ENCODE assay signal across 10 cellular contexts in the genomic region with DNA sequence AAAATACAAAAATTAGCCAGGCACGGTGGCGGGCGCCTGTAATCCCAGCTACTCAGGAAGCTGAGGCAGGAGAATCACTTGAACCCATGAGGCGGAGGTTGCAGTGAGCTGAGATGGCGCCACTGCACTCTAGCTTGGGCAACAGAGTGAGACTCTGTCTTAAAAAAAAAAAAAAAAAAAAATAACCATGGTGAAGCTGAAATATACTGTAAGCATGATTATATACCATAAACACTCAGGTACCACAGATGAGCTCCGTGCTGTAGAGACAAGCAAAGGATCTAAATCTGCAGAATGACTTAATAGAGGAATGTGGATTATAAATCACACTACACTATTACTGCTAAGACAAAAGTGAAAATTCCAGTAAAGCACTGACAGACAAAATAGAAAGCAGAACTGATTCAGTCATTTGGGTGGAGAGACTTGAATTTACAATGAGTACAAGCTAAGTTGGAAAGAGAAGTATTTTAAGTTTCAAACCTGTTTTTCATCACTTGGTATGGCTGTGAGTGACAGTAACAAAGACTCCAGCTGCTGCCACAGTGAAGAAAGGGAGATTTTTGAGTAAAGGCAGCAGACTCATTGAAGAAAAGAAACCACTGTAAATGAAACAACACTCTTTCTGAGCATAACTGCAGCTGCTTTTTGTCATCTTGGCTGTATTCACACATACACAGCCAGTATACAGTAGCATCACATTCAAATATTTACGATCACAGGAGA.
DNase-seq lines count a peak whose midpoint lies in the region; ATAC-seq, FAIRE-seq and TF ChIP-seq lines count a peak whose summit lies in the region.
"Had no signal": no experiment of that assay in that cellular context is flagged by ENCODE, and none has a peak within 500 bp of the region (broad histone marks: within the 10 kb centered on the region; RNA-seq: fewer than 3 reads in every experiment).

No MANE protein-coding gene starts in this region.

- DNase-seq in GM18507 (ENCODE audit: extremely low spot score, insufficient read length, low read depth) (no peak), fibroblast of the aortic adventitia (ENCODE audit: low read depth) (peak; percentile 58), inferior parietal cortex (ENCODE audit: extremely low spot score) (no peak), MCF 10A (ENCODE audit: unreplicated experiment) (no peak), 8988T (no peak)
- DNase-seq in stimulated activated naive CD4-positive, alpha-beta T cell treated with Interleukin-2 at 50 U/mL for 16 hours (lab: John Stamatoyannopoulos, UW): no peak
- DNase-seq: cerebellar nuclear complex, NCI-H1105 had no signal

- H3K27me3 Mint-ChIP-seq in MCF 10A (ENCODE audit: insufficient read depth, unreplicated experiment): no peaks in the 10 kb centered on the region

- ATAC-seq in GM21447 (IDR thresholded peaks at IDR 0.05; ENCODE audit: unreplicated experiment) (peak; percentile 98), HG03354 (IDR thresholded peaks at IDR 0.05; ENCODE audit: poor library complexity, severe bottlenecking, unreplicated experiment) (peak; percentile 92)

- no peak overlapping the region for H3K4me3 Mint-ChIP-seq in MCF 10A (ENCODE audit: unreplicated experiment)

- intact Hi-C loops in MCF 10A (cut with micrococcal nuclease): no loop called here

- CTCF ChIA-PET in MCF 10A (lab: Yijun Ruan, JAX): interaction anchor here (0.6 to 2.0 kb wide), 2 partner anchors 13 to 14 kb away, joined by 4 read pairs; no protein-coding TSS in a partner anchor

- BruUV-seq in MCF 10A (replicated peaks; lab: Mats Ljungman, UMichigan): no TSS peak

- no peaks in the 10 kb centered on the region for H3K9me3 Mint-ChIP-seq in MCF 10A (ENCODE audit: unreplicated experiment)

- peak; percentile 89 for FAIRE-seq in GM18507 (lab: Jason Lieb, UNC)

- H3K36me3 Mint-ChIP-seq in MCF 10A (ENCODE audit: insufficient read depth, unreplicated experiment): no peaks in the 10 kb centered on the region

- no peak overlapping the region for H3K4me3 ChIP-seq in fibroblast of the aortic adventitia (ENCODE audit: low read depth, low read length)

- no peaks in the 10 kb centered on the region for H3K4me1 Mint-ChIP-seq in MCF 10A (ENCODE audit: insufficient read depth, unreplicated experiment)

- TF ChIP-seq CTCF in fibroblast of the aortic adventitia (IDR thresholded peaks at IDR 0.05; ENCODE audit: insufficient read depth, low read length) (no peak), MCF 10A (IDR thresholded peaks at IDR 0.05; ENCODE audit: unreplicated experiment) (no peak)

- no peak overlapping the region for H3K27ac Mint-ChIP-seq in MCF 10A (ENCODE audit: low read depth, unreplicated experiment)

- POLR2A ChIA-PET in MCF 10A (lab: Yijun Ruan, JAX): no interaction called here
